In the genomic region with DNA sequence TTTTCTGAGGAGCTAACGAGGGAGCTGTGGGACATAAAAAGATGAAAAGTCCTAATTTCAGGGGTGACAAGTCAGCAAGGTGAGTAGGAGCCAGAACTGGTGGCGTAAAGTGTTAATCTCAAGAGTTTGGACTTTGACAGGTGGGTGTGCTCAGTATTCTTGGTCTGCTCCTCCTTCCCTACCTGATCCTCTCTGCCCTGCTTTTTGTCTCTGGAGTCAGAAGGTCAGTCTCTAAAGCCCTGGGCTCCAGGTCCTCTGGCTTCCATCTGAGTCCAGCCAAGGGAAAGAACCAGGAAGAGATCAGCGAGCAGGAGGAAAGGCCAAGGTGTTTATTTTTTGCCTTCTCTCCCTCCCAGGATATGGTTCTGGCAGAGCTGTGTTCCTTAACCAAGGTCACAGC, we compare ENCODE assay signal across 17 cellular contexts.
"Had no signal": no experiment of that assay in that cellular context is flagged by ENCODE, and none has a peak within 500 bp of the region (broad histone marks: within the 10 kb centered on the region; RNA-seq: fewer than 3 reads in every experiment).

No MANE protein-coding gene starts in this region.

- H3K4me1 Mint-ChIP-seq: brain, nephron progenitor cell had no signal

- H3K27me3 Mint-ChIP-seq: activated CD4-positive, alpha-beta memory T cell treated with anti-CD3 and anti-CD28 coated beads, Interleukin-2, amount 10 ng/mL, durations not matched to agents 7 days and 5 days; activated CD4-positive, alpha-beta T cell treated with anti-CD3 and anti-CD28 coated beads, Interleukin-2, amount 10 ng/mL, durations not matched to agents 24 days and 14 days; activated naive CD8-positive, alpha-beta T cell treated with anti-CD3 and anti-CD28 coated beads, Interleukin-2, amount 50 U/mL, for 24 hours; brain; dendritic cell treated with granulocyte-macrophage colony-stimulating factor and Interleukin-4, amounts not matched to agents 40 ng/mL and 50 ng/mL, for 4 days had no signal

- H3K4me3 Mint-ChIP-seq: activated CD4-positive, alpha-beta memory T cell treated with anti-CD3 and anti-CD28 coated beads, Interleukin-2, amount 10 ng/mL, durations not matched to agents 7 days and 5 days; activated CD4-positive, alpha-beta T cell treated with anti-CD3 and anti-CD28 coated beads, Interleukin-2, amount 10 ng/mL, durations not matched to agents 24 days and 14 days; activated naive CD8-positive, alpha-beta T cell treated with anti-CD3 and anti-CD28 coated beads, Interleukin-2, amount 50 U/mL, for 24 hours; activated T-cell treated with anti-CD3 and anti-CD28 coated beads, Interleukin-2, amount 50 U/mL, for 72 hours; brain; dendritic cell treated with granulocyte-macrophage colony-stimulating factor and Interleukin-4, amounts not matched to agents 40 ng/mL and 50 ng/mL, for 4 days; nephron progenitor cell had no signal

- H3K36me3 ChIP-seq: gastrocnemius medialis had no signal

- H3K27me3 ChIP-seq: gastrocnemius medialis had no signal

- DNase-seq: activated CD4-positive, alpha-beta memory T cell treated with anti-CD3 and anti-CD28 coated beads, Interleukin-2, amount 10 ng/mL, durations not matched to agents 7 days and 5 days; activated CD4-positive, alpha-beta T cell treated with anti-CD3 and anti-CD28 coated beads, Interleukin-2, amount 10 ng/mL, durations not matched to agents 24 days and 14 days; activated gamma-delta T cell; activated naive CD4-positive, alpha-beta T cell treated with anti-CD3 and anti-CD28 coated beads, Interleukin-2, amount 50 U/mL, for 16 hours; activated naive CD8-positive, alpha-beta T cell treated with anti-CD3 and anti-CD28 coated beads, Interleukin-2, amount 50 U/mL, for 24 hours; activated T-cell treated with anti-CD3 and anti-CD28 coated beads, Interleukin-2, amount 50 U/mL, for 72 hours; effector CD4-positive, alpha-beta T cell; gastrocnemius medialis; hypothalamus; nephron progenitor cell; nucleus accumbens; stimulated activated CD4-positive, alpha-beta T cell treated with anti-CD3 and anti-CD28 coated beads, Interleukin-4, amount 100 ng/mL, for 1 hour; stimulated activated naive CD4-positive, alpha-beta T cell had no signal

- H3K4me3 ChIP-seq: gastrocnemius medialis had no signal

- H3K27ac Mint-ChIP-seq: activated CD4-positive, alpha-beta memory T cell treated with anti-CD3 and anti-CD28 coated beads, Interleukin-2, amount 10 ng/mL, durations not matched to agents 7 days and 5 days; activated CD4-positive, alpha-beta T cell treated with anti-CD3 and anti-CD28 coated beads, Interleukin-2, amount 10 ng/mL, durations not matched to agents 24 days and 14 days; activated naive CD8-positive, alpha-beta T cell treated with anti-CD3 and anti-CD28 coated beads, Interleukin-2, amount 50 U/mL, for 24 hours; activated T-cell treated with anti-CD3 and anti-CD28 coated beads, Interleukin-2, amount 50 U/mL, for 72 hours; brain; dendritic cell treated with granulocyte-macrophage colony-stimulating factor and Interleukin-4, amounts not matched to agents 40 ng/mL and 50 ng/mL, for 4 days; nephron progenitor cell had no signal

- ATAC-seq: activated CD4-positive, CD25-positive, alpha-beta regulatory T cell treated with anti-CD3 and anti-CD28 coated beads, Interleukin-2, amount 50 U/mL, for 24 hours; activated naive CD8-positive, alpha-beta T cell treated with anti-CD3 and anti-CD28 coated beads, Interleukin-2, amount 50 U/mL, for 24 hours; activated T-cell treated with anti-CD3 and anti-CD28 coated beads, Interleukin-2, amount 50 U/mL, for 72 hours; gastrocnemius medialis; sciatic nerve had no signal

- H3K9me3 ChIP-seq: gastrocnemius medialis had no signal

- H3K27ac ChIP-seq: gastrocnemius medialis had no signal
